10 cellular contexts compared by ENCODE assay signal in the genomic region with DNA sequence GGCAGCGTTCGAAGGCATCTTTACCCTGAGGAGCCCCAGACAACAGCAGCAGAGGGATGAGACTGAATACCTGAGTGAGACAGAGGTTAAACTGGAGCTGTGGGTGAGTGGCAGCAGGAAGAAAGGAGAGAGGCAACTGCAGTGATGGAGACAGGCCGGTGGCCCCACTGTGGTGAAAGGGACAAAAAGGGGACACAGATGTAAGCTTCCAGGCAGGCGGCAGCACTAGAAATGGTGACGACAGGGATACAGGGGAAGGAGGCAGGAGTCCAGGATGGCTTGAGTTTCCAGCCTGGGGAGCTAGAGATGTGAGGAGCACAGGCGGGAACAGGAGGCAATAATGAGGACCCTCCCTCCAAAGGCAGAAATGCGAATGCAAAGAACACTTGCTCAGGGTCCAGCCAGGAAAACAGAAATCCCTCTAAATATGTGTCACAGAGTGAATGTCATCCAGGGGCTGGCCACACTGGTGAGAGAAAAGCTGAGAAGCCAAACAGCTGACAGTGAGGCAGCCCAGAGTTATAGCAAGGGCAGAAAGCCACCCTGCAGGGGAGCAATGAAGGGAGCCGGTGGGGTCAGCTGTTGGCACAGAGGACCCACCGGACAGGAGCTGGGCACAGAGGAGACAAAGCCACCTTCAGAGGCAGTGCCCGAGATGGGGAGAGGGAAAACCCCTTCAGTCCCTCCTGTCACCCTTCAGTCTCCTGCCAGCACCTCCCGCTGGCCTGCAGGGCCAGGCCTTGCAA.
A peak's percentile ranks its signal among the peaks of the same experiment; 100 is the strongest.
DNase-seq lines count a peak whose midpoint lies in the region; FAIRE-seq and TF ChIP-seq lines count a peak whose summit lies in the region.
"Had no signal": no experiment of that assay in that cellular context is flagged by ENCODE, and none has a peak within 500 bp of the region (broad histone marks: within the 10 kb centered on the region; RNA-seq: fewer than 3 reads in every experiment).

No MANE protein-coding gene starts in this region.

- no peak for TF ChIP-seq POLR2A in H54 (IDR thresholded peaks at IDR 0.05; ENCODE audit: low read depth, low read length)

- no peak overlapping the region for H3K18ac ChIP-seq in mesenchymal stem cell (ENCODE audit: low read depth in 1 of 2, low read length in 2 of 2)

- no peak overlapping the region for H2BK15ac ChIP-seq in mesenchymal stem cell (ENCODE audit: low read depth, poor library complexity, severe bottlenecking)

- no peaks in the 10 kb centered on the region for H3K27me3 Mint-ChIP-seq in activated CD4-positive, alpha-beta T cell treated with anti-CD3 and anti-CD28 coated beads, Interleukin-2, amount 10 ng/mL, durations not matched to agents 24 days and 14 days
- no peaks in the 10 kb centered on the region for H3K27me3 Mint-ChIP-seq in activated T-helper 1 cell treated with anti-CD3 and anti-CD28 coated beads, Interleukin-12 subunit alpha, Interleukin-12 subunit beta, Interleukin-2, Interleukin-4 antibody, amounts not matched to agents 30 ng/mL and 10 ng/mL and 1 ng/mL, durations not matched to agents 14 hours and 24 hours and 36 hours (ENCODE audit: insufficient read depth)

- peak overlapping the region; percentile 50 for H3K27ac Mint-ChIP-seq in activated CD4-positive, alpha-beta T cell treated with anti-CD3 and anti-CD28 coated beads, Interleukin-2, amount 10 ng/mL, durations not matched to agents 24 days and 14 days
- H3K27ac Mint-ChIP-seq in activated T-helper 1 cell treated with anti-CD3 and anti-CD28 coated beads, Interleukin-12 subunit alpha, Interleukin-12 subunit beta, Interleukin-2, Interleukin-4 antibody, amounts not matched to agents 30 ng/mL and 10 ng/mL and 1 ng/mL, durations not matched to agents 14 hours and 24 hours and 36 hours = peak overlapping the region; percentile 31

- H2BK5ac ChIP-seq in mesenchymal stem cell (ENCODE audit: low read depth, low read length, poor library complexity, severe bottlenecking) = no peak overlapping the region

- FAIRE-seq in H54 (lab: Jason Lieb, UNC) = no peak

- no peaks in the 10 kb centered on the region for H3K27me3 ChIP-seq in mesenchymal stem cell (ENCODE audit: control insufficient read depth in 1 of 2, insufficient read depth in 1 of 2, low read length in 2 of 2)
- H3K27me3 ChIP-seq in skeletal muscle satellite cell (ENCODE audit: control insufficient read depth, insufficient read depth, low read length) = no peaks in the 10 kb centered on the region

- peak overlapping the region; percentile 36 for H3K9ac ChIP-seq in mesenchymal stem cell (ENCODE audit: low read length)
- H3K9ac ChIP-seq in skeletal muscle satellite cell (ENCODE audit: low read depth, low read length) = peak overlapping the region; percentile 15

- WGBS in mesenchymal stem cell = 89% methylated on average over 10 of the region's 11 CpGs

- H2AFZ ChIP-seq in mesenchymal stem cell (ENCODE audit: low read depth, low read length) = no peak overlapping the region

- H3K4me3 Mint-ChIP-seq in activated CD4-positive, alpha-beta T cell treated with anti-CD3 and anti-CD28 coated beads, Interleukin-2, amount 10 ng/mL, durations not matched to agents 24 days and 14 days = no peak overlapping the region
- no peak overlapping the region for H3K4me3 Mint-ChIP-seq in activated T-helper 1 cell treated with anti-CD3 and anti-CD28 coated beads, Interleukin-12 subunit alpha, Interleukin-12 subunit beta, Interleukin-2, Interleukin-4 antibody, amounts not matched to agents 30 ng/mL and 10 ng/mL and 1 ng/mL, durations not matched to agents 14 hours and 24 hours and 36 hours

- H3K4ac ChIP-seq in mesenchymal stem cell (ENCODE audit: low read depth in 1 of 2, low read length in 2 of 2) = no peak overlapping the region

- peak overlapping the region in 1 of 2 experiments; percentile 42 for H2BK12ac ChIP-seq in mesenchymal stem cell (ENCODE audit: low read length in 2 of 2)

- H3K9me3 ChIP-seq in mesenchymal stem cell (ENCODE audit: control insufficient read depth, low read length) (no peaks in the 10 kb centered on the region), skeletal muscle satellite cell (replicated peaks; ENCODE audit: low read length) (no peaks in the 10 kb centered on the region)

- H3K4me2 ChIP-seq in mesenchymal stem cell (ENCODE audit: low read length, poor library complexity, severe bottlenecking) = no peak overlapping the region
- H3K4me2 ChIP-seq in skeletal muscle satellite cell (ENCODE audit: low read length) = peak overlapping the region; percentile 48

- H3K27ac ChIP-seq in mesenchymal stem cell (ENCODE audit: low read length, poor library complexity, severe bottlenecking) = no peak overlapping the region

- no peak for DNase-seq in activated CD4-positive, alpha-beta T cell treated with anti-CD3 and anti-CD28 coated beads, Interleukin-2, amount 10 ng/mL, durations not matched to agents 24 days and 14 days
- no peak for DNase-seq in activated CD4-positive, alpha-beta T cell treated with anti-CD3 and anti-CD28 coated beads for 48 hours
- no peak for DNase-seq in activated T-helper 1 cell treated with anti-CD3 and anti-CD28 coated beads, Interleukin-12 subunit alpha, Interleukin-12 subunit beta, Interleukin-2, Interleukin-4 antibody, amounts not matched to agents 30 ng/mL and 10 ng/mL and 1 ng/mL, durations not matched to agents 14 hours and 24 hours and 36 hours (ENCODE audit: low spot score)
- DNase-seq in mesenchymal stem cell = no peak
- DNase-seq in activated CD8-positive, alpha-beta memory T cell treated with anti-CD3 and anti-CD28 coated beads, Interleukin-2, amount 50 U/mL, for 48 hours = no peak
- DNase-seq in COR-L47 (lab: John Stamatoyannopoulos, UW) = no peak
- DNase-seq in H54 (ENCODE audit: insufficient read length, low spot score) = no peak
- DNase-seq: NCI-H1694 treated with DMSO at 0.1 percent for 48 hours, NCI-H524 treated with DMSO at 0.1 percent for 48 hours had no signal

- intact Hi-C loops in activated CD4-positive, alpha-beta T cell treated with anti-CD3 and anti-CD28 coated beads, Interleukin-2, amount 10 ng/mL, durations not matched to agents 24 days and 14 days (cut with micrococcal nuclease) = no loop called here
- intact Hi-C loops in activated T-helper 1 cell treated with anti-CD3 and anti-CD28 coated beads, Interleukin-12 subunit alpha, Interleukin-12 subunit beta, Interleukin-2, Interleukin-4 antibody, amounts not matched to agents 30 ng/mL and 10 ng/mL and 1 ng/mL, durations not matched to agents 14 hours and 24 hours and 36 hours (cut with micrococcal nuclease) = no loop called here

- no peak overlapping the region for H3K23ac ChIP-seq in mesenchymal stem cell (ENCODE audit: low read length in 2 of 2)

- no peak overlapping the region for H3K14ac ChIP-seq in mesenchymal stem cell (ENCODE audit: low read length in 2 of 2)

- H2AK5ac ChIP-seq in mesenchymal stem cell (ENCODE audit: low read length, severe bottlenecking) = no peak overlapping the region

- H3K79me1 ChIP-seq in mesenchymal stem cell (replicated peaks; ENCODE audit: low read length, poor library complexity, severe bottlenecking) = peaks cover 44% of the 10 kb centered on the region

- no peaks in the 10 kb centered on the region for H3K9me3 Mint-ChIP-seq in activated CD4-positive, alpha-beta T cell treated with anti-CD3 and anti-CD28 coated beads, Interleukin-2, amount 10 ng/mL, durations not matched to agents 24 days and 14 days
- no peaks in the 10 kb centered on the region for H3K9me3 Mint-ChIP-seq in activated T-helper 1 cell treated with anti-CD3 and anti-CD28 coated beads, Interleukin-12 subunit alpha, Interleukin-12 subunit beta, Interleukin-2, Interleukin-4 antibody, amounts not matched to agents 30 ng/mL and 10 ng/mL and 1 ng/mL, durations not matched to agents 14 hours and 24 hours and 36 hours

- H2BK120ac ChIP-seq in mesenchymal stem cell (ENCODE audit: low read depth, low read length) = no peak overlapping the region

- H3K4me3 ChIP-seq in mesenchymal stem cell (ENCODE audit: insufficient read depth in 1 of 2, low read depth in 1 of 2, low read length in 2 of 2) (no peak overlapping the region), skeletal muscle satellite cell (ENCODE audit: low read length) (no peak overlapping the region)

- peaks cover 64 to 71% of the 10 kb centered on the region in 2 experiments for H3K36me3 ChIP-seq in mesenchymal stem cell (ENCODE audit: control insufficient read depth in 1 of 2, insufficient read depth in 2 of 2, low read depth in 1 of 2, low read length in 2 of 2)
- peaks cover 56% of the 10 kb centered on the region for H3K36me3 ChIP-seq in skeletal muscle satellite cell (ENCODE audit: insufficient read depth, low read length)

- H3K4me1 ChIP-seq in mesenchymal stem cell (ENCODE audit: control insufficient read depth, insufficient read depth, low read depth, low read length) (peaks cover 27% of the 10 kb centered on the region), skeletal muscle satellite cell (ENCODE audit: control insufficient read depth, insufficient read depth, low read length) (peaks cover 34% of the 10 kb centered on the region)

- H3K36me3 Mint-ChIP-seq in activated CD4-positive, alpha-beta T cell treated with anti-CD3 and anti-CD28 coated beads, Interleukin-2, amount 10 ng/mL, durations not matched to agents 24 days and 14 days (ENCODE audit: low read depth) = peaks cover 51% of the 10 kb centered on the region
- peaks cover 40% of the 10 kb centered on the region for H3K36me3 Mint-ChIP-seq in activated T-helper 1 cell treated with anti-CD3 and anti-CD28 coated beads, Interleukin-12 subunit alpha, Interleukin-12 subunit beta, Interleukin-2, Interleukin-4 antibody, amounts not matched to agents 30 ng/mL and 10 ng/mL and 1 ng/mL, durations not matched to agents 14 hours and 24 hours and 36 hours (ENCODE audit: low read depth)

- H3K4me1 Mint-ChIP-seq in activated CD4-positive, alpha-beta T cell treated with anti-CD3 and anti-CD28 coated beads, Interleukin-2, amount 10 ng/mL, durations not matched to agents 24 days and 14 days = peaks cover 20% of the 10 kb centered on the region
- H3K4me1 Mint-ChIP-seq in activated T-helper 1 cell treated with anti-CD3 and anti-CD28 coated beads, Interleukin-12 subunit alpha, Interleukin-12 subunit beta, Interleukin-2, Interleukin-4 antibody, amounts not matched to agents 30 ng/mL and 10 ng/mL and 1 ng/mL, durations not matched to agents 14 hours and 24 hours and 36 hours (ENCODE audit: low read depth) = peaks cover 31% of the 10 kb centered on the region

- H4K91ac ChIP-seq in mesenchymal stem cell (ENCODE audit: low read length) = no peak overlapping the region

- no peak overlapping the region for H4K8ac ChIP-seq in mesenchymal stem cell (ENCODE audit: low read length)
